17 cellular contexts compared by ENCODE assay signal in genomic region chr10:92846819-92847184, GRCh38. TPM values are rescaled to one million over a fixed set of nuclear protein-coding genes. Genes with fewer than 3 reads are reported as not detected.
A peak's percentile ranks its signal among the peaks of the same experiment; 100 is the strongest.
DNase-seq lines count a peak whose midpoint lies in the region; ATAC-seq and TF ChIP-seq lines count a peak whose summit lies in the region.
"Had no signal": no experiment of that assay in that cellular context is flagged by ENCODE, and none has a peak within 500 bp of the region (broad histone marks: within the 10 kb centered on the region; RNA-seq: fewer than 3 reads in every experiment).

No MANE protein-coding gene starts in this region.

- no peak overlapping the region for H3K4me2 ChIP-seq in neural progenitor cell

- no peaks in the 10 kb centered on the region for H3K36me3 ChIP-seq in neural progenitor cell
- H3K36me3 ChIP-seq: BLaER1 had no signal

- no peaks in the 10 kb centered on the region for H3K4me1 ChIP-seq in neural progenitor cell

- H4K20me1 ChIP-seq in neural progenitor cell (ENCODE audit: low read depth): no peaks in the 10 kb centered on the region
- H4K20me1 ChIP-seq: BLaER1 had no signal

- DNase-seq in CD4-positive, alpha-beta T cell: no peak
- no peak for DNase-seq in Calu3
- no peak for DNase-seq in neural progenitor cell (ENCODE audit: low spot score)
- no peak for DNase-seq in activated CD4-positive, CD25-positive, alpha-beta regulatory T cell (lab: John Stamatoyannopoulos, UW)
- no peak for DNase-seq in NCI-H2171 (lab: John Stamatoyannopoulos, UW)
- DNase-seq in cerebellum (ENCODE audit: low spot score): no peak
- DNase-seq in AG08395 (ENCODE audit: low spot score): no peak
- DNase-seq: activated naive CD4-positive, alpha-beta T cell; body of pancreas; dermis blood vessel endothelial cell; H9; NCI-H1436 treated with DMSO at 0.1 percent for 48 hours; NCI-H2227 treated with DMSO at 0.1 percent for 48 hours; stimulated activated naive CD4-positive, alpha-beta T cell treated with Interleukin-2 at 50 U/mL for 16 hours; SW 1271 had no signal

- no peak overlapping the region for H3K9ac ChIP-seq in neural progenitor cell
- H3K9ac ChIP-seq: BLaER1 had no signal

- H3K27ac Mint-ChIP-seq in CD4-positive, alpha-beta T cell: peak overlapping the region; percentile 85
- H3K27ac Mint-ChIP-seq in Calu3 (ENCODE audit: unreplicated experiment) (peak overlapping the region; percentile 20), brain (peak overlapping the region in 2 of 5 experiments; percentile 18 to 96), neural progenitor cell (no peak overlapping the region)
- H3K27ac Mint-ChIP-seq: H9 had no signal

- TF ChIP-seq CTCF in CD4-positive, alpha-beta T cell (IDR thresholded peaks at IDR 0.05): no peak
- TF ChIP-seq CTCF in Calu3 (IDR thresholded peaks at IDR 0.05; ENCODE audit: unreplicated experiment) (no peak), brain (conservative IDR thresholded peaks at IDR 0.05) (no peak), neural progenitor cell (IDR thresholded peaks at IDR 0.05) (no peak)

- H3K9me3 Mint-ChIP-seq in CD4-positive, alpha-beta T cell: no peaks in the 10 kb centered on the region
- H3K9me3 Mint-ChIP-seq in Calu3 (ENCODE audit: low read depth, unreplicated experiment): no peaks in the 10 kb centered on the region
- peaks cover 0 to 5% (median 0%) of the 10 kb centered on the region in 5 experiments for H3K9me3 Mint-ChIP-seq in brain
- peaks cover 6% of the 10 kb centered on the region for H3K9me3 Mint-ChIP-seq in neural progenitor cell

- no peak overlapping the region for H3K27ac ChIP-seq in CD4-positive, alpha-beta T cell (ENCODE audit: low read depth, low read length)
- H3K27ac ChIP-seq in neural progenitor cell: no peak overlapping the region
- H3K27ac ChIP-seq: BLaER1 had no signal

- no peaks in the 10 kb centered on the region for H3K36me3 Mint-ChIP-seq in CD4-positive, alpha-beta T cell (ENCODE audit: low read depth)
- H3K36me3 Mint-ChIP-seq in Calu3 (ENCODE audit: insufficient read depth, unreplicated experiment): peaks cover 17% of the 10 kb centered on the region
- peaks cover 11% of the 10 kb centered on the region for H3K36me3 Mint-ChIP-seq in brain
- H3K36me3 Mint-ChIP-seq in neural progenitor cell: peaks cover 6% of the 10 kb centered on the region

- no peak for ATAC-seq in CD4-positive, alpha-beta T cell (ENCODE audit: poor library complexity)
- ATAC-seq: body of pancreas had no signal

- no TSS peak for BruUV-seq in Calu3 (replicated peaks; lab: Mats Ljungman, UMichigan)

- peaks cover 10% of the 10 kb centered on the region for H3F3A ChIP-seq in neural progenitor cell (ENCODE audit: low read depth)

- H3K27me3 ChIP-seq in CD4-positive, alpha-beta T cell (ENCODE audit: control insufficient read depth, insufficient read depth, low read length): no peaks in the 10 kb centered on the region
- H3K27me3 ChIP-seq in neural progenitor cell: peaks cover 19% of the 10 kb centered on the region
- H3K27me3 ChIP-seq: BLaER1, body of pancreas had no signal

- intact Hi-C loops in CD4-positive, alpha-beta T cell (cut with DNase I, micrococcal nuclease): loop anchor here in 1 of 2 experiments (5.0 to 10.0 kb wide), 8 partner anchors 255 to 1685 kb away; partner anchors contain the start of genes CEP55, CPEB3, FRA10AC1 and HECTD2
- intact Hi-C loops in Calu3 (cut with micrococcal nuclease; ENCODE audit: unreplicated experiment): no loop called here

- H3K4me3 ChIP-seq in neural progenitor cell: no peak overlapping the region
- H3K4me3 ChIP-seq: BLaER1, body of pancreas had no signal

- no peaks in the 10 kb centered on the region for H3K9me3 ChIP-seq in CD4-positive, alpha-beta T cell (ENCODE audit: control insufficient read depth, low read length)
- H3K9me3 ChIP-seq in neural progenitor cell (ENCODE audit: low read depth): no peaks in the 10 kb centered on the region
- H3K9me3 ChIP-seq: BLaER1, body of pancreas had no signal

- H3K27me3 Mint-ChIP-seq in CD4-positive, alpha-beta T cell: no peaks in the 10 kb centered on the region
- H3K27me3 Mint-ChIP-seq in Calu3 (ENCODE audit: unreplicated experiment) (no peaks in the 10 kb centered on the region), brain (peaks cover 5% of the 10 kb centered on the region), neural progenitor cell (ENCODE audit: insufficient read depth, low read depth) (peaks cover 9% of the 10 kb centered on the region)

- CTCF ChIA-PET in CD4-positive, alpha-beta T cell (lab: Charles Lee): no interaction called here
- CTCF ChIA-PET in Calu3 (lab: Charles Lee): interaction anchor here (1.1 to 2.1 kb wide), 4 partner anchors 9 to 25 kb away, joined by 3 to 10 read pairs (median 3); no protein-coding TSS in a partner anchor

- H3K79me2 ChIP-seq in neural progenitor cell (ENCODE audit: low read depth): peaks cover 14% of the 10 kb centered on the region

- no peak overlapping the region for H2AFZ ChIP-seq in neural progenitor cell (replicated peaks)

- H3K4me1 Mint-ChIP-seq in CD4-positive, alpha-beta T cell (ENCODE audit: low read depth): peaks cover 23% of the 10 kb centered on the region
- H3K4me1 Mint-ChIP-seq in Calu3 (ENCODE audit: low read depth, unreplicated experiment) (peaks cover 35% of the 10 kb centered on the region), brain (peaks cover 26% of the 10 kb centered on the region), neural progenitor cell (peaks cover 23% of the 10 kb centered on the region)

- POLR2A ChIA-PET in CD4-positive, alpha-beta T cell (lab: Charles Lee): interaction anchor here (1.2 to 2.9 kb wide), 3 partner anchors 21 to 256 kb away, joined by 3 to 33 read pairs (median 11); partner anchors contain the start of gene KIF11

- H3K4me3 Mint-ChIP-seq in CD4-positive, alpha-beta T cell: peak overlapping the region; percentile 94
- H3K4me3 Mint-ChIP-seq in Calu3 (ENCODE audit: low read depth, unreplicated experiment): no peak overlapping the region
- H3K4me3 Mint-ChIP-seq in brain: peak overlapping the region in 4 of 5 experiments; percentile 92 to 97 (median 94)
- H3K4me3 Mint-ChIP-seq in neural progenitor cell: peak overlapping the region; percentile 44

RNA-seq across cellular contexts. Expression of gene EXOC6, which starts 1.5 kb away (rescaled TPM):
- total RNA-seq in CD4-positive, alpha-beta T cell: 1 to 10 TPM; 6.6 to 7.4 TPM
- total RNA-seq in Calu3 (2022) (19.2 TPM in 2 replicates), neural progenitor cell (ENCODE audit: low replicate concordance) (17.3 and 25.6 TPM in 2 replicates), cerebellum (45.2 TPM)
- 9.9 TPM for polyA plus RNA-seq in brain (ENCODE audit: insufficient read depth, low read depth, low replicate concordance)
